ENCODE assay signal across 8 cellular contexts in the genomic region with DNA sequence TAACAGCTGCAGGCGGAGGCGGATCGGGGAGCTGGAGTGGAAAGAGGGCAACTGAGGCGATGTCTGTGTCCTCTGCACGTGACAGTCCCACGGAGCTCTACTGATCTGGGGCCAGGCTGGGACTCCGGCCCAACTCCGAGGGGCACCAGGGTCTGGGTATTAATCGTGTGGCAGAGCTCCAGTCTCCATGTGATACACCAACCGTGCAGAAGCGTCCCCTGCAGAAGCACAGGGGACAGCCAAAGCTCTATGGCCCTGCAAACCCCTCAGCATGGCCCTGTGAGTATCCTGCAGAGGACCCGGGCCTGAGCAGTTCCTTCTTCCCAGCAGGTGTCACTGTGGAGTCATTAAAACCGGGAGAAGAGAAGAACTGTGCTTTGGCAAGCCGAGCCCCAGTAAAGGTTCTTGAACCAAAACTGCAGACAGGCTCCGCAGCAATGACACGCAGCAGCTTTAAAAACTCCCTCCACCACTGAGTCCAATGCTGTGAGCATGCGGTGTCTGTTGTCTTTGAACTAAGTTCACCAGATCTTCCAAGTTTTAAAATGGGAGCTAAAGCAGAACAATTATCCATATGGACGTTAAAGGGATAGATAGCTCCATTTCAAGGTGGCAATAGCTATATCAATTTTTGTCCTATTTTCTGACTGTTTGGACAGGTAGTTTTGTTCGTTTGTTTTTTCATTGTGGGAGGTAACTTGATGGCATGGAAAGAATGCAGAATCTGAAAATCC.
DNase-seq lines count a peak whose midpoint lies in the region; ATAC-seq and TF ChIP-seq lines count a peak whose summit lies in the region.

No MANE protein-coding gene starts in this region.

- H3K4me3 Mint-ChIP-seq in stimulated activated naive CD8-positive, alpha-beta T cell treated with anti-CD3 and anti-CD28 coated beads, Interleukin-15, amount 100 ng/mL, for 72 hours: no peak overlapping the region

- intact Hi-C loops in PC-3 (cut with micrococcal nuclease): loop anchor here (1.0 kb wide), 1 partner anchor 31 kb away; no protein-coding TSS in a partner anchor

- DNase-seq in DMS114 treated with DMSO at 0.1 percent for 48 hours (lab: John Stamatoyannopoulos, UW; ENCODE audit: unreplicated experiment) (peak; percentile 49), HK-2 (ENCODE audit: unreplicated experiment) (peak; percentile 14), PC-3 (peak; percentile 74), cerebellar cortex (ENCODE audit: low spot score) (peak; percentile 81), left lobe of liver (ENCODE audit: low spot score) (peak; percentile 59)
- DNase-seq in stimulated activated naive CD8-positive, alpha-beta T cell treated with anti-CD3 and anti-CD28 coated beads, Interleukin-15, amount 100 ng/mL, for 72 hours: peak; percentile 15 to 20
- DNase-seq in activated effector memory CD4-positive, alpha-beta T cell treated with Interleukin-2 at 50 U/mL for 16 hours: no peak

- POLR2A ChIA-PET in PC-3 (lab: Charles Lee; ENCODE audit: unreplicated experiment): no interaction called here

- H3K4me2 ChIP-seq in PC-3 (ENCODE audit: low read length): 0 out of 2 replicates have a peak overlapping the region, but pooled peaks have one; percentile 18

- no TSS peak for BruUV-seq in PC-3 (replicated peaks; lab: Mats Ljungman, UMichigan)

- no peaks in the 10 kb centered on the region for H3K4me1 ChIP-seq in PC-3 (ENCODE audit: insufficient read depth, low read length)

- no peak overlapping the region for H3K27ac Mint-ChIP-seq in stimulated activated naive CD8-positive, alpha-beta T cell treated with anti-CD3 and anti-CD28 coated beads, Interleukin-15, amount 100 ng/mL, for 72 hours

- H3K4me1 Mint-ChIP-seq in stimulated activated naive CD8-positive, alpha-beta T cell treated with anti-CD3 and anti-CD28 coated beads, Interleukin-15, amount 100 ng/mL, for 72 hours: no peaks in the 10 kb centered on the region

- no peaks in the 10 kb centered on the region for H3K27me3 ChIP-seq in PC-3 (ENCODE audit: low read length)

- no peaks in the 10 kb centered on the region for H3K36me3 ChIP-seq in PC-3 (ENCODE audit: low read depth, low read length)

- H3K9me2 ChIP-seq in PC-3 (replicated peaks; ENCODE audit: low read length): no peaks in the 10 kb centered on the region

- no peak overlapping the region for H3K27ac ChIP-seq in PC-3 (ENCODE audit: low read length)

- H3K9me3 Mint-ChIP-seq in stimulated activated naive CD8-positive, alpha-beta T cell treated with anti-CD3 and anti-CD28 coated beads, Interleukin-15, amount 100 ng/mL, for 72 hours: no peaks in the 10 kb centered on the region

- H3K4me3 ChIP-seq in PC-3 (ENCODE audit: low read length): no peak overlapping the region

- no peaks in the 10 kb centered on the region for H3K27me3 Mint-ChIP-seq in stimulated activated naive CD8-positive, alpha-beta T cell treated with anti-CD3 and anti-CD28 coated beads, Interleukin-15, amount 100 ng/mL, for 72 hours

- no peaks in the 10 kb centered on the region for H3K9me3 ChIP-seq in PC-3 (ENCODE audit: low read length)

- H2AFZ ChIP-seq in PC-3 (ENCODE audit: low read length): no peak overlapping the region

- no peak overlapping the region for H3K9ac ChIP-seq in PC-3 (ENCODE audit: low read length)

- no peaks in the 10 kb centered on the region for H3K79me2 ChIP-seq in PC-3 (ENCODE audit: low read length)

- H4K20me1 ChIP-seq in PC-3 (ENCODE audit: low read length): no peaks in the 10 kb centered on the region

- ATAC-seq in GM19351 (IDR thresholded peaks at IDR 0.05; ENCODE audit: unreplicated experiment) (peak; percentile 85), PC-3 (peak; percentile 96), left lobe of liver (peak; percentile 96)
- ATAC-seq in stimulated activated naive CD8-positive, alpha-beta T cell treated with anti-CD3 and anti-CD28 coated beads, Interleukin-15, amount 100 ng/mL, for 72 hours: peak; percentile 72

- TF ChIP-seq CTCF in PC-3 (conservative IDR thresholded peaks at IDR 0.05; ENCODE audit: low read depth, low read length): peak; percentile 81

- H3F3A ChIP-seq in PC-3 (ENCODE audit: low read length, unreplicated experiment): no peaks in the 10 kb centered on the region

- CTCF ChIA-PET in PC-3 (lab: Charles Lee): no interaction called here
